Comparison of ENCODE assay signal across 12 cellular contexts in genomic region chr21:38979271-38980196, GRCh38.
DNase-seq lines count a peak whose midpoint lies in the region; ATAC-seq and TF ChIP-seq lines count a peak whose summit lies in the region.
"Had no signal": no experiment of that assay in that cellular context is flagged by ENCODE, and none has a peak within 500 bp of the region (broad histone marks: within the 10 kb centered on the region; RNA-seq: fewer than 3 reads in every experiment).

No MANE protein-coding gene starts in this region.

- peak; percentile 19 for DNase-seq in DMS53 (lab: John Stamatoyannopoulos, UW)
- no peak for DNase-seq in DMS53 treated with DMSO at 0.1 percent for 48 hours (lab: John Stamatoyannopoulos, UW; ENCODE audit: unreplicated experiment)
- peak; percentile 46 for DNase-seq in activated CD8-positive, alpha-beta T cell treated with anti-CD3 and anti-CD28 coated beads, Interleukin-2, amount 10 ng/mL, durations not matched to agents 7 days and 5 days
- no peak for DNase-seq in lower lobe of right lung
- DNase-seq in MM.1S, result no peak
- DNase-seq: retina had no signal

- peaks cover 46% of the 10 kb centered on the region for H3K4me1 Mint-ChIP-seq in activated CD8-positive, alpha-beta T cell treated with anti-CD3 and anti-CD28 coated beads, Interleukin-2, amount 10 ng/mL, durations not matched to agents 7 days and 5 days (ENCODE audit: low read depth)

- H3K4me3 ChIP-seq in HUES48 (ENCODE audit: low read depth, low read length), result peak overlapping the region; percentile 15; the same call in 1 of the 2 replicates
- H3K4me3 ChIP-seq in lower lobe of right lung, result no peak overlapping the region
- H3K4me3 ChIP-seq in MM.1S (ENCODE audit: low read length), result no peak overlapping the region

- H3K36me3 ChIP-seq in HUES48 (ENCODE audit: control insufficient read depth, insufficient read depth, low read length) (no peaks in the 10 kb centered on the region), lower lobe of right lung (no peaks in the 10 kb centered on the region), MM.1S (replicated peaks; ENCODE audit: insufficient read depth, low read length) (no peaks in the 10 kb centered on the region)

- no peak for TF ChIP-seq CTCF in lower lobe of right lung (IDR thresholded peaks at IDR 0.05)
- no peak for TF ChIP-seq CTCF in MM.1S (IDR thresholded peaks at IDR 0.05; ENCODE audit: low read length)

- no peaks in the 10 kb centered on the region for H3K9me2 ChIP-seq in MM.1S (replicated peaks; ENCODE audit: insufficient read depth, low read length)

- H3K27ac ChIP-seq in HUES48 (ENCODE audit: low read depth, low read length) (peak overlapping the region; percentile 84), lower lobe of right lung (no peak overlapping the region), MM.1S (ENCODE audit: low read length) (no peak overlapping the region)
- H3K27ac ChIP-seq: 22Rv1 had no signal

- H3K27me3 ChIP-seq in HUES48 (ENCODE audit: control insufficient read depth, insufficient read depth, low read length), result no peaks in the 10 kb centered on the region
- no peaks in the 10 kb centered on the region for H3K27me3 ChIP-seq in lower lobe of right lung (ENCODE audit: low read depth)
- no peaks in the 10 kb centered on the region for H3K27me3 ChIP-seq in MM.1S (replicated peaks; ENCODE audit: insufficient read depth, low read length)

- CTCF ChIA-PET in activated CD8-positive, alpha-beta T cell treated with anti-CD3 and anti-CD28 coated beads, Interleukin-2, amount 10 ng/mL, durations not matched to agents 7 days and 5 days (lab: Charles Lee), result interaction anchor here (1.2 to 1.5 kb wide), 2 partner anchors 20 to 23 kb away, joined by 5 to 6 read pairs; no protein-coding TSS in a partner anchor

- H3K9ac ChIP-seq in HUES48 (ENCODE audit: low read depth, low read length) (peak overlapping the region; percentile 24; the same call in 1 of the 2 replicates), MM.1S (ENCODE audit: low read length) (no peak overlapping the region)

- no peak overlapping the region for H3K4me3 Mint-ChIP-seq in activated CD8-positive, alpha-beta T cell treated with anti-CD3 and anti-CD28 coated beads, Interleukin-2, amount 10 ng/mL, durations not matched to agents 7 days and 5 days
- H3K4me3 Mint-ChIP-seq: stimulated activated naive CD8-positive, alpha-beta T cell treated with anti-CD3 and anti-CD28 coated beads, Interleukin-15, Interleukin-2, amounts not matched to agents 100 ng/mL and 50 ng/mL, for 24 hours had no signal

- no peak overlapping the region for H3K4me2 ChIP-seq in MM.1S (ENCODE audit: low read depth, low read length)

- no peaks in the 10 kb centered on the region for H3F3A ChIP-seq in MM.1S (ENCODE audit: insufficient read depth, low read length)

- peaks cover 38% of the 10 kb centered on the region for H3K4me1 ChIP-seq in HUES48 (ENCODE audit: control insufficient read depth, insufficient read depth, low read length)
- peaks cover 8% of the 10 kb centered on the region for H3K4me1 ChIP-seq in lower lobe of right lung
- no peaks in the 10 kb centered on the region for H3K4me1 ChIP-seq in MM.1S (ENCODE audit: low read length)

- ATAC-seq in activated CD8-positive, alpha-beta T cell treated with anti-CD3 and anti-CD28 coated beads, Interleukin-2, amount 10 ng/mL, durations not matched to agents 7 days and 5 days, result peak; percentile 68
- ATAC-seq in lower lobe of right lung (peak; percentile 28 to 51), GM21367 (IDR thresholded peaks at IDR 0.05; ENCODE audit: unreplicated experiment) (no peak), GM18511 (IDR thresholded peaks at IDR 0.05; ENCODE audit: unreplicated experiment) (no peak)
- ATAC-seq: Right ventricle myocardium inferior had no signal

- no peaks in the 10 kb centered on the region for H3K36me3 Mint-ChIP-seq in activated CD8-positive, alpha-beta T cell treated with anti-CD3 and anti-CD28 coated beads, Interleukin-2, amount 10 ng/mL, durations not matched to agents 7 days and 5 days (ENCODE audit: low read depth)

- no peaks in the 10 kb centered on the region for H3K27me3 Mint-ChIP-seq in activated CD8-positive, alpha-beta T cell treated with anti-CD3 and anti-CD28 coated beads, Interleukin-2, amount 10 ng/mL, durations not matched to agents 7 days and 5 days (ENCODE audit: low read depth)

- H3K9me3 Mint-ChIP-seq in activated CD8-positive, alpha-beta T cell treated with anti-CD3 and anti-CD28 coated beads, Interleukin-2, amount 10 ng/mL, durations not matched to agents 7 days and 5 days (ENCODE audit: insufficient read depth), result no peaks in the 10 kb centered on the region
- H3K9me3 Mint-ChIP-seq: stimulated activated naive CD8-positive, alpha-beta T cell treated with anti-CD3 and anti-CD28 coated beads, Interleukin-15, Interleukin-2, amounts not matched to agents 100 ng/mL and 50 ng/mL, for 24 hours had no signal

- H3K79me2 ChIP-seq in MM.1S (ENCODE audit: low read length), result no peaks in the 10 kb centered on the region

- intact Hi-C loops in lower lobe of right lung (cut with DNase I), result no loop called here

- H3K9me3 ChIP-seq in HUES48 (ENCODE audit: control insufficient read depth, insufficient read depth, low read length), result no peaks in the 10 kb centered on the region
- H3K9me3 ChIP-seq in lower lobe of right lung, result no peaks in the 10 kb centered on the region
- no peaks in the 10 kb centered on the region for H3K9me3 ChIP-seq in MM.1S (replicated peaks; ENCODE audit: insufficient read depth, low read length)

- peak overlapping the region; percentile 6 for H3K27ac Mint-ChIP-seq in activated CD8-positive, alpha-beta T cell treated with anti-CD3 and anti-CD28 coated beads, Interleukin-2, amount 10 ng/mL, durations not matched to agents 7 days and 5 days
- H3K27ac Mint-ChIP-seq: stimulated activated naive CD8-positive, alpha-beta T cell treated with anti-CD3 and anti-CD28 coated beads, Interleukin-15, Interleukin-2, amounts not matched to agents 100 ng/mL and 50 ng/mL, for 24 hours had no signal

- POLR2A ChIA-PET in activated CD8-positive, alpha-beta T cell treated with anti-CD3 and anti-CD28 coated beads, Interleukin-2, amount 10 ng/mL, durations not matched to agents 7 days and 5 days (lab: Charles Lee), result no interaction called here

- no peaks in the 10 kb centered on the region for H4K20me1 ChIP-seq in MM.1S (ENCODE audit: insufficient read depth, low read length)

- no peak overlapping the region for H2AFZ ChIP-seq in MM.1S (ENCODE audit: low read length)

Comparison
In these comparisons a context has a peak if more than half of its experiments do, and no peak if none do; other contexts are left out.
1. DNase-seq: peak in DMS53 (single experiment) and activated CD8-positive, alpha-beta T cell treated with anti-CD3 and anti-CD28 coated beads, Interleukin-2, amount 10 ng/mL, durations not matched to agents 7 days and 5 days (single experiment); none in DMS53 treated with DMSO at 0.1 percent for 48 hours (single experiment), lower lobe of right lung (single experiment) and MM.1S (single experiment).
2. ATAC-seq: peak in activated CD8-positive, alpha-beta T cell treated with anti-CD3 and anti-CD28 coated beads, Interleukin-2, amount 10 ng/mL, durations not matched to agents 7 days and 5 days (single experiment) and lower lobe of right lung (2 of 2); none in GM21367 (single experiment) and GM18511 (single experiment).